8 cellular contexts compared by ENCODE assay signal in genomic region chr18:74353169-74353775, GRCh38. TPM values are rescaled to one million over a fixed set of nuclear protein-coding genes. Genes with fewer than 3 reads are reported as not detected.
A peak's percentile ranks its signal among the peaks of the same experiment; 100 is the strongest.
DNase-seq lines count a peak whose midpoint lies in the region; ATAC-seq and TF ChIP-seq lines count a peak whose summit lies in the region.

No MANE protein-coding gene starts in this region.

- H3K4me3 ChIP-seq in Caco-2 (ENCODE audit: low read depth, low read length) = no peak overlapping the region
- H3K4me3 ChIP-seq in Karpas-422 (ENCODE audit: low read length) = no peak overlapping the region
- H3K4me3 ChIP-seq in adrenal gland = no peak overlapping the region
- H3K4me3 ChIP-seq in heart left ventricle = no peak overlapping the region

- no peak overlapping the region for H2AFZ ChIP-seq in Karpas-422 (ENCODE audit: low read length)

- H3K9me2 ChIP-seq in Karpas-422 (replicated peaks; ENCODE audit: insufficient read depth, low read length) = no peaks in the 10 kb centered on the region

- WGBS in adrenal gland, 4 donors = 53 to 66% (median 59%) methylated on average over 1 of the region's 1 CpG
- 43 to 69% (median 68%) methylated on average over 1 of the region's 1 CpG for WGBS in heart left ventricle, 4 donors

- H3K27me3 Mint-ChIP-seq in Caco-2 (ENCODE audit: insufficient read depth, unreplicated experiment) = no peaks in the 10 kb centered on the region

- no peak overlapping the region for H3K4me3 Mint-ChIP-seq in Caco-2 (ENCODE audit: unreplicated experiment)

- ATAC-seq in GM19452 (IDR thresholded peaks at IDR 0.05; ENCODE audit: unreplicated experiment) = peak; percentile 59
- ATAC-seq in heart left ventricle = peak; percentile 84 to 96 (median 92)

- no peaks in the 10 kb centered on the region for H3K4me1 Mint-ChIP-seq in Caco-2 (ENCODE audit: low read depth, unreplicated experiment)

- H3K9me3 ChIP-seq in Caco-2 (no peaks in the 10 kb centered on the region), Karpas-422 (ENCODE audit: low read length) (no peaks in the 10 kb centered on the region), adrenal gland (replicated peaks in 1 of 3) (no peaks in the 10 kb centered on the region), heart left ventricle (no peaks in the 10 kb centered on the region)

- H3K36me3 Mint-ChIP-seq in Caco-2 (ENCODE audit: insufficient read depth, unreplicated experiment) = no peaks in the 10 kb centered on the region

- H3K79me2 ChIP-seq in Karpas-422 (ENCODE audit: low read length) = no peaks in the 10 kb centered on the region

- H3K27ac Mint-ChIP-seq in Caco-2 (ENCODE audit: unreplicated experiment) = no peak overlapping the region

- no peak overlapping the region for H3K4me2 ChIP-seq in Karpas-422 (ENCODE audit: low read depth, low read length, poor library complexity, severe bottlenecking)

- TF ChIP-seq CTCF in Caco-2 (IDR thresholded peaks at IDR 0.05; ENCODE audit: insufficient read depth in 1 of 2, low read depth in 1 of 2, low read length in 1 of 2, severe bottlenecking in 1 of 2, unreplicated experiment in 1 of 2) (peak; percentile 44 to 73), RWPE1 (conservative IDR thresholded peaks at IDR 0.05; ENCODE audit: low read depth) (peak; percentile 68), adrenal gland (IDR thresholded peaks at IDR 0.05) (peak; percentile 34 to 77 (median 68)), heart left ventricle (IDR thresholded peaks at IDR 0.05) (peak; percentile 52 to 88 (median 82))

- no peak overlapping the region for H3K9ac ChIP-seq in Karpas-422 (ENCODE audit: low read length)

- H3K36me3 ChIP-seq in Caco-2 (ENCODE audit: control insufficient read depth, insufficient read depth, low read length) (no peaks in the 10 kb centered on the region), Karpas-422 (ENCODE audit: insufficient read depth, low read length) (no peaks in the 10 kb centered on the region), adrenal gland (replicated peaks in 1 of 2) (no peaks in the 10 kb centered on the region), heart left ventricle (no peaks in the 10 kb centered on the region)

- H3K27me3 ChIP-seq in Caco-2 (replicated peaks; ENCODE audit: control insufficient read depth, insufficient read depth, low read length) (no peaks in the 10 kb centered on the region), Karpas-422 (ENCODE audit: low read length) (no peaks in the 10 kb centered on the region), adrenal gland (peaks cover 12% of the 10 kb centered on the region), heart left ventricle (no peaks in the 10 kb centered on the region)

- intact Hi-C loops in Caco-2 (cut with micrococcal nuclease; ENCODE audit: unreplicated experiment) (loop anchor here (1.0 to 5.0 kb wide), 3 partner anchors 124 to 199 kb away; no protein-coding TSS in a partner anchor), adrenal gland (cut with DNase I) (loop anchor here (5.0 to 10.0 kb wide), 3 partner anchors 122 to 199 kb away; partner anchors contain the start of gene CNDP1 (in 1 of the 2)), heart left ventricle (cut with DNase I) (loop anchor here (1.0 to 5.0 kb wide), 9 partner anchors 123 to 200 kb away; no protein-coding TSS in a partner anchor)

- H3K4me1 ChIP-seq in Caco-2 = no peaks in the 10 kb centered on the region
- peaks cover 8% of the 10 kb centered on the region for H3K4me1 ChIP-seq in Karpas-422 (ENCODE audit: low read length)
- no peaks in the 10 kb centered on the region for H3K4me1 ChIP-seq in adrenal gland (replicated peaks in 1 of 2)
- H3K4me1 ChIP-seq in heart left ventricle = peaks cover 0 to 9% (median 1%) of the 10 kb centered on the region in 12 donors

- POLR2A ChIA-PET in Caco-2 (lab: Charles Lee) = interaction anchor here (0.9 kb wide), 1 partner anchor 143 kb away, joined by 4 read pairs; the partner anchor contains the start of gene CNDP2
- POLR2A ChIA-PET in RWPE1 (lab: Yijun Ruan, JAX; ENCODE audit: low non-redundant PET) = no interaction called here

- CTCF ChIA-PET in Caco-2 (lab: Charles Lee) (interaction anchor here (0.6 to 1.9 kb wide), 3 partner anchors 140 to 199 kb away, joined by 3 to 27 read pairs (median 5); partner anchors contain the start of gene CNDP2), RWPE1 (lab: Yijun Ruan, JAX) (interaction anchor here (0.7 to 1.4 kb wide), 7 partner anchors 11 to 938 kb away, joined by 3 to 12 read pairs (median 5); partner anchors contain the start of gene CNDP2)

- DNase-seq in Caco-2 (peak; percentile 39 to 45), Karpas-422 (peak; percentile 83), RWPE1 (ENCODE audit: low spot score) (peak; percentile 36), adrenal gland (peak; percentile 47 to 85 (median 63)), heart left ventricle (peak in 4 of 5 donors; percentile 63 to 73 (median 68)), renal cortical epithelial cell (ENCODE audit: low read depth) (peak; percentile 79), GOT3 (lab: John Stamatoyannopoulos, UW) (no peak)

- H4K20me1 ChIP-seq in Karpas-422 (ENCODE audit: insufficient read depth, low read depth, low read length) = no peaks in the 10 kb centered on the region

- no peaks in the 10 kb centered on the region for H3K9me3 Mint-ChIP-seq in Caco-2 (ENCODE audit: unreplicated experiment)

- TF ChIP-seq POLR2A in adrenal gland (IDR thresholded peaks at IDR 0.05) (no peak), heart left ventricle (IDR thresholded peaks at IDR 0.05) (no peak)

- H3K27ac ChIP-seq in Karpas-422 (ENCODE audit: low read length) (no peak overlapping the region), RWPE1 (no peak overlapping the region), adrenal gland (no peak overlapping the region), heart left ventricle (no peak overlapping the region)

- BruUV-seq in Caco-2 (replicated peaks; lab: Mats Ljungman, UMichigan) = no TSS peak

RNA-seq across cellular contexts. Expression of gene C18orf63, which starts 37.6 kb away (rescaled TPM):
- total RNA-seq in Caco-2 (2022) = 0.07 TPM in 1 of 2 replicates, not detected in the other
- total RNA-seq in Karpas-422 (2014; rRNA removed; shearing (Covaris generic); ENCODE audit: low replicate concordance) = not detected in 2 replicates
- not detected for total RNA-seq in adrenal gland
- not detected for polyA plus RNA-seq in adrenal gland
- not detected for total RNA-seq in heart left ventricle
- polyA plus RNA-seq in heart left ventricle = not detected
- not detected in 2 replicates for total RNA-seq in renal cortical epithelial cell
